8 cellular contexts compared by ENCODE assay signal in the genomic region with DNA sequence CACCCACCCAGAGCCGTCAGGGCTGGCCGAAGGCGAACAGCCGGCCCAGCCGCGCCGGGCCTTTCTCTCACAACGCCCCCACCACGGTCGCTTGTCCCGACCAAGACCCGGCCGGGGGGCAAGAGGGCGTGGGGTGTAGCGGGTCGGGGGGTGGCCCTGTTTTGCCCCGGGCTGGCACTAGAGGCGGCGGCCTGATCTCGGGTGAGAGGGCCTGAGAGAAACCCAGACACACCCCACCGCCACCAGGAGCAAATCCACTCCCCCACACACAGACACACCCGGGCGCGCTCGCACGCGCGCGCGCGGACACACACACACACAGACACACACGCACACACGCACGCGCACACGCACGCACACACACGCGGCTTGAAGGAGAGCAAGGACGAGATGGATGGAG.
DNase-seq lines count a peak whose midpoint lies in the region; ATAC-seq and TF ChIP-seq lines count a peak whose summit lies in the region.
"Not testable (repeated sequence)": the region's sequence is repeated elsewhere in the genome, so short reads cannot be mapped to it uniquely, and the experiment has no call there.

No MANE protein-coding gene starts in this region.

- not testable (repeated sequence) for H3K27me3 Mint-ChIP-seq in HFFc6 (ENCODE audit: insufficient read depth); T-cell; naive thymus-derived CD8-positive, alpha-beta T cell

- H3K36me3 ChIP-seq in ACC112 (ENCODE audit: insufficient read depth, low read length); breast epithelium; left ventricle myocardium inferior: not testable (repeated sequence)

- H3K9me3 Mint-ChIP-seq in HFFc6; T-cell; naive thymus-derived CD8-positive, alpha-beta T cell: not testable (repeated sequence)

- not testable (repeated sequence) for H3K9me3 ChIP-seq in breast epithelium; left ventricle myocardium inferior (replicated peaks)

- H3K27me3 ChIP-seq in ACC112 (ENCODE audit: insufficient read depth, low read length); breast epithelium; left ventricle myocardium inferior (ENCODE audit: low read depth): not testable (repeated sequence)

- H2AFZ ChIP-seq in ACC112 (ENCODE audit: low read length, unreplicated experiment), result not testable (repeated sequence)

- intact Hi-C loops in breast epithelium (cut with DNase I; ENCODE audit: low total_unique reads); left ventricle myocardium inferior (cut with micrococcal nuclease): not testable (repeated sequence)

- H3K4me1 Mint-ChIP-seq in HFFc6 (ENCODE audit: low read depth); T-cell; naive thymus-derived CD8-positive, alpha-beta T cell: not testable (repeated sequence)

- H3K4me1 ChIP-seq in ACC112 (ENCODE audit: control insufficient read depth, insufficient read depth, low read length, unreplicated experiment); breast epithelium; left ventricle myocardium inferior: not testable (repeated sequence)

- not testable (repeated sequence) for H3K27ac ChIP-seq in ACC112 (ENCODE audit: low read depth, low read length); left ventricle myocardium inferior (replicated peaks)
- peak overlapping the region in 1 of 2 donors; percentile 77 for H3K27ac ChIP-seq in breast epithelium

- ATAC-seq in T-cell (replicated peaks in 1 of 4); naive thymus-derived CD8-positive, alpha-beta T cell: not testable (repeated sequence)

- H3K79me2 ChIP-seq in ACC112 (ENCODE audit: control insufficient read depth, insufficient read depth, low read length, unreplicated experiment), result not testable (repeated sequence)

- not testable (repeated sequence) for TF ChIP-seq CTCF in HFFc6 (IDR thresholded peaks at IDR 0.05); breast epithelium (IDR thresholded peaks at IDR 0.05); left ventricle myocardium inferior (IDR thresholded peaks at IDR 0.05; ENCODE audit: borderline replicate concordance)

- not testable (repeated sequence) for H3K36me3 Mint-ChIP-seq in HFFc6 (ENCODE audit: low read depth); T-cell; naive thymus-derived CD8-positive, alpha-beta T cell

- TF ChIP-seq POLR2A in breast epithelium (IDR thresholded peaks at IDR 0.05), result not testable (repeated sequence)

- CTCF ChIA-PET in T-cell (lab: Charles Lee), result not testable (repeated sequence)

- H3K27ac Mint-ChIP-seq in HFFc6; T-cell; naive thymus-derived CD8-positive, alpha-beta T cell: not testable (repeated sequence)

- POLR2A ChIA-PET in T-cell (lab: Charles Lee); naive thymus-derived CD8-positive, alpha-beta T cell (lab: Charles Lee): not testable (repeated sequence)

- DNase-seq in HFFc6 (peak; percentile 75), T-cell (peak in 31 of 34 experiments; percentile 11 to 69 (median 49)), activated T-cell treated with anti-CD3 and anti-CD28 coated beads for 1 hour (ENCODE audit: low read depth) (peak; percentile 48), breast epithelium (ENCODE audit: low spot score in 2 of 2) (peak; percentile 59 to 68), left ventricle myocardium inferior (peak; percentile 44)
- peak in 8 of 10 donors; percentile 46 to 82 (median 64) for DNase-seq in naive thymus-derived CD8-positive, alpha-beta T cell
- DNase-seq in stimulated activated CD4-positive, alpha-beta T cell treated with anti-CD3 and anti-CD28 coated beads, Interleukin-4, amount 100 ng/mL, for 24 hours, result peak; percentile 28

- H3K4me3 ChIP-seq in ACC112 (ENCODE audit: low read depth, low read length) (peak overlapping the region; percentile 49), breast epithelium (peak overlapping the region; percentile 36 to 66 (median 46)), left ventricle myocardium inferior (peak overlapping the region; percentile 60)

- H3K4me3 Mint-ChIP-seq in HFFc6; T-cell; naive thymus-derived CD8-positive, alpha-beta T cell: not testable (repeated sequence)
